ENCODE assay signal across 21 cellular contexts in genomic region chr2:208867374-208867773, GRCh38.
DNase-seq lines count a peak whose midpoint lies in the region; ATAC-seq and TF ChIP-seq lines count a peak whose summit lies in the region.
"Had no signal": no experiment of that assay in that cellular context is flagged by ENCODE, and none has a peak within 500 bp of the region (broad histone marks: within the 10 kb centered on the region; RNA-seq: fewer than 3 reads in every experiment).

No MANE protein-coding gene starts in this region.

- H3K27me3 Mint-ChIP-seq in nephron progenitor cell (ENCODE audit: low read depth, poor library complexity): no peaks in the 10 kb centered on the region
- H3K27me3 Mint-ChIP-seq: CD4-positive, alpha-beta T cell had no signal

- DNase-seq in DMS53 (lab: John Stamatoyannopoulos, UW) (peak; percentile 58), LNCaP clone FGC (ENCODE audit: low read depth) (peak; percentile 70), nephron progenitor cell (no peak), COR-L47 (lab: John Stamatoyannopoulos, UW) (no peak), vagina (ENCODE audit: extremely low spot score in 2 of 2) (no peak)
- DNase-seq: 8988T; ACHN; C1 segment of cervical spinal cord; CD4-positive, alpha-beta T cell; CD8-positive, alpha-beta T cell; DMS 273 treated with DMSO at 0.1 percent for 48 hours; DMS153; DMS79; DND-41; EL; GDM1 had no signal

- TF ChIP-seq CTCF in 22Rv1 (IDR thresholded peaks at IDR 0.05) (no peak), LNCaP clone FGC (IDR thresholded peaks at IDR 0.05; ENCODE audit: control insufficient read depth, extremely low read depth, insufficient read depth) (no peak), nephron progenitor cell (IDR thresholded peaks at IDR 0.05) (no peak), vagina (IDR thresholded peaks at IDR 0.05) (no peak)

- H3K27ac ChIP-seq in 22Rv1: peak overlapping the region; percentile 60
- no peak overlapping the region for H3K27ac ChIP-seq in vagina
- H3K27ac ChIP-seq: BLaER1 had no signal

- no peaks in the 10 kb centered on the region for H3K4me1 Mint-ChIP-seq in nephron progenitor cell

- intact Hi-C loops in vagina (cut with DNase I): no loop called here

- H3K4me3 Mint-ChIP-seq in nephron progenitor cell: no peak overlapping the region
- H3K4me3 Mint-ChIP-seq: CD4-positive, alpha-beta T cell; CD8-positive, alpha-beta T cell had no signal

- ATAC-seq in HG03135 (IDR thresholded peaks at IDR 0.05; ENCODE audit: unreplicated experiment): no peak
- ATAC-seq: CD8-positive, alpha-beta T cell; GM12878 had no signal

- H3K9me3 Mint-ChIP-seq in nephron progenitor cell: no peaks in the 10 kb centered on the region
- H3K9me3 Mint-ChIP-seq: CD4-positive, alpha-beta T cell had no signal

- no peaks in the 10 kb centered on the region for H3K9me3 ChIP-seq in vagina
- H3K9me3 ChIP-seq: BE2C, BLaER1 had no signal

- no peaks in the 10 kb centered on the region for H3K36me3 Mint-ChIP-seq in nephron progenitor cell (ENCODE audit: low read depth)
- H3K36me3 Mint-ChIP-seq: CD8-positive, alpha-beta T cell had no signal

- H3K4me3 ChIP-seq in LNCaP clone FGC (ENCODE audit: low read depth, low read length): no peak overlapping the region
- H3K4me3 ChIP-seq in vagina: no peak overlapping the region
- H3K4me3 ChIP-seq: BLaER1, GM12878 had no signal

- H3K27ac Mint-ChIP-seq in nephron progenitor cell: peak overlapping the region; percentile 46
- H3K27ac Mint-ChIP-seq: CD4-positive, alpha-beta T cell; CD8-positive, alpha-beta T cell had no signal

- H3K4me1 ChIP-seq in vagina: no peaks in the 10 kb centered on the region
- H3K4me1 ChIP-seq: BLaER1 had no signal

- no peaks in the 10 kb centered on the region for H3K36me3 ChIP-seq in vagina
- H3K36me3 ChIP-seq: BE2C, BLaER1 had no signal

- TF ChIP-seq POLR2A in vagina (IDR thresholded peaks at IDR 0.05): no peak

- no peaks in the 10 kb centered on the region for H3K27me3 ChIP-seq in vagina
- H3K27me3 ChIP-seq: BE2C, BLaER1 had no signal

Comparison
In these comparisons a context has a peak if more than half of its experiments do, and no peak if none do; other contexts are left out.
1. DNase-seq: peak in DMS53 (single experiment) and LNCaP clone FGC (single experiment); none in nephron progenitor cell (single experiment), COR-L47 (single experiment) and vagina (0 of 2).